ENCODE assay signal across 1 cellular context in the genomic region with DNA sequence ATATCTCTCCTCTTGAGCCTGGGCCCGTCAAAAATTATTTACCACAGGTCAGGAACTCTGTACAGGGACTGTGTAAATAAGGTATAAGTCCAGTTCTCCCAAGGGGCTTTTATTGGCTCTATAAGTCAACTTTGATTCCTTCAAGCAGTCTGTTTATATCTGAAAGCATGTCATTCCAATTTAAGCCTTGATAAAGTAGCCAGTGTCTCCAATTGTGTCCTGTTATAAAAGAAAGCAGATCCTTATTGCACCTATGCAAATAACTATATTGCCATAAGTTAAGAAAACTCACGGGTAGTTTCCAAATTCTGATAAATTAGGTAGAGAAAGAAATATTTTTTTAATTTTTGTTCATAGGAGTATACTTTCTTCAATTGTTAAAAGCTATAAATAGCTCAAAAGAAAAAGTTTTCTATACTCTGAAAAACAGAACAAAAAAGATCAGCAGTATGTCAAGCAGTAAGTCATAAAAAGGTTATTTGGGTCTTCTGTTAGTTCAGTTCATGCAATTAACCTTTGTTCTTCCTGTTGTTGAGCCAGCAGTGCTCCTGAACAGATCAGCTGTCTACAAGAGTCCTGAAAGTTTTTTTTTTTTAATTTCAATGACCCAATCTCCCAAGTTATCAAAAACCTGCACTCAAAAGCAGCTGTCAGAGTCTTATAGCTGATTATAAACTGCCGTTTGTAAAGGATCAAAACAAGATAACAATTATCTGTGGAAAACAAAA.
TF ChIP-seq lines count a peak whose summit lies in the region.

No MANE protein-coding gene starts in this region.

TF ChIP-seq in HepG2, 621 proteins besides CTCF, POLR2A, EP300 and RAD21 (continued from another document):
- TF ChIP-seq, protein P1, sequence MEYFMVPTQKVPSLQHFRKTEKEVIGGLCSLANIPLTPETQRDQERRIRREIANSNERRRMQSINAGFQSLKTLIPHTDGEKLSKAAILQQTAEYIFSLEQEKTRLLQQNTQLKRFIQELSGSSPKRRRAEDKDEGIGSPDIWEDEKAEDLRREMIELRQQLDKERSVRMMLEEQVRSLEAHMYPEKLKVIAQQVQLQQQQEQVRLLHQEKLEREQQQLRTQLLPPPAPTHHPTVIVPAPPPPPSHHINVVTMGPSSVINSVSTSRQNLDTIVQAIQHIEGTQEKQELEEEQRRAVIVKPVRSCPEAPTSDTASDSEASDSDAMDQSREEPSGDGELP (IDR thresholded peaks at IDR 0.05; ENCODE audit: borderline replicate concordance, low read depth), result 0 out of 2 replicates have a peak, but pooled peaks have one; percentile 20
- TF ChIP-seq KLF12 (CRISPR knock-in tag; IDR thresholded peaks at IDR 0.05; ENCODE audit: borderline replicate concordance) (no peak), PAXIP1 (CRISPR knock-in tag; conservative IDR thresholded peaks at IDR 0.05) (peak; percentile 47)
